Comparison of ENCODE assay signal across 1 cellular context in genomic region chrX:148599404-148599803, GRCh38.
A peak's percentile ranks its signal among the peaks of the same experiment; 100 is the strongest.
TF ChIP-seq lines count a peak whose summit lies in the region.

No MANE protein-coding gene starts in this region.

TF ChIP-seq in K562, 482 proteins besides CTCF, POLR2A, EP300 and RAD21 (continued from another document):
- TF ChIP-seq STAT5A (IDR thresholded peaks at IDR 0.05; ENCODE audit: borderline replicate concordance, low read length) (no peak), CHD2 (IDR thresholded peaks at IDR 0.05; ENCODE audit: low read depth, low read length) (no peak), NCOA6 (IDR thresholded peaks at IDR 0.05) (no peak), CXXC5 (CRISPR knock-in tag; IDR thresholded peaks at IDR 0.05) (no peak), SIN3B (IDR thresholded peaks at IDR 0.05; ENCODE audit: low read depth) (no peak), NFYB (IDR thresholded peaks at IDR 0.05; ENCODE audit: extremely low read depth, insufficient read length) (no peak), SMARCE1 (IDR thresholded peaks at IDR 0.05) (peak; percentile 60; the same call in 1 of the 2 replicates), FOSL1 (tag; conservative IDR thresholded peaks at IDR 0.05) (0 out of 2 replicates have a peak, but pooled peaks have one; percentile 19), DNMT1 (IDR thresholded peaks at IDR 0.05) (no peak), HMGN3 (IDR thresholded peaks at IDR 0.05; ENCODE audit: borderline replicate concordance, extremely low read depth, insufficient read length, low read depth, low read length) (no peak), MECOM (CRISPR knock-in tag; IDR thresholded peaks at IDR 0.05) (no peak), ZNF696 (CRISPR knock-in tag; conservative IDR thresholded peaks at IDR 0.05) (no peak), RREB1 (CRISPR knock-in tag; IDR thresholded peaks at IDR 0.05) (no peak), FOXA3 (CRISPR knock-in tag; conservative IDR thresholded peaks at IDR 0.05 in 1 of 2, IDR thresholded peaks at IDR 0.05 in 1 of 2) (no peak), BHLHE40 (IDR thresholded peaks at IDR 0.05; ENCODE audit: low read length) (no peak), ETV1 (tag; conservative IDR thresholded peaks at IDR 0.05; ENCODE audit: low read depth) (no peak), ZNF224 (CRISPR knock-in tag; IDR thresholded peaks at IDR 0.05) (no peak), LEF1 (IDR thresholded peaks at IDR 0.05) (peak; percentile 53; the same call in 1 of the 2 replicates), JUNB (CRISPR knock-in tag; conservative IDR thresholded peaks at IDR 0.05) (no peak), ZNF175 (CRISPR knock-in tag; IDR thresholded peaks at IDR 0.05; ENCODE audit: low read depth) (no peak), XRCC4 (IDR thresholded peaks at IDR 0.05; ENCODE audit: extremely low read depth, insufficient read depth, insufficient read length) (no peak), RNF2 (IDR thresholded peaks at IDR 0.05) (peak; percentile 40; the same call in 1 of the 2 replicates), RFX1 (IDR thresholded peaks at IDR 0.05) (no peak), RHOXF2B (CRISPR knock-in tag; conservative IDR thresholded peaks at IDR 0.05) (no peak), HNRNPK (IDR thresholded peaks at IDR 0.05; ENCODE audit: low read depth, low read length, poor library complexity, severe bottlenecking) (no peak), ZNF398 (CRISPR knock-in tag; IDR thresholded peaks at IDR 0.05) (no peak), CBX3 (IDR thresholded peaks at IDR 0.05; ENCODE audit: borderline replicate concordance in 1 of 2, low read length in 2 of 2) (no peak), HCFC1 (IDR thresholded peaks at IDR 0.05; ENCODE audit: low read depth, low read length) (no peak), TCF3 (CRISPR knock-in tag; IDR thresholded peaks at IDR 0.05) (peak; percentile 67), RBM15 (IDR thresholded peaks at IDR 0.05; ENCODE audit: insufficient read depth, low read length) (no peak), ZNF239 (CRISPR knock-in tag; IDR thresholded peaks at IDR 0.05) (no peak), DPF2 (IDR thresholded peaks at IDR 0.05) (peak; percentile 78), BRF1 (IDR thresholded peaks at IDR 0.05; ENCODE audit: borderline replicate concordance, extremely low read depth, insufficient read length) (no peak), CBFA2T2 (conservative IDR thresholded peaks at IDR 0.05) (peak; percentile 63), ZNF212 (CRISPR knock-in tag; IDR thresholded peaks at IDR 0.05) (no peak), MLLT1 (IDR thresholded peaks at IDR 0.05) (no peak), ZNF197 (CRISPR knock-in tag; IDR thresholded peaks at IDR 0.05; ENCODE audit: low read depth) (no peak), CUX1 (CRISPR knock-in tag; IDR thresholded peaks at IDR 0.05) (no peak), BCL6 (CRISPR knock-in tag; IDR thresholded peaks at IDR 0.05) (no peak)
- TF ChIP-seq, protein P1, sequence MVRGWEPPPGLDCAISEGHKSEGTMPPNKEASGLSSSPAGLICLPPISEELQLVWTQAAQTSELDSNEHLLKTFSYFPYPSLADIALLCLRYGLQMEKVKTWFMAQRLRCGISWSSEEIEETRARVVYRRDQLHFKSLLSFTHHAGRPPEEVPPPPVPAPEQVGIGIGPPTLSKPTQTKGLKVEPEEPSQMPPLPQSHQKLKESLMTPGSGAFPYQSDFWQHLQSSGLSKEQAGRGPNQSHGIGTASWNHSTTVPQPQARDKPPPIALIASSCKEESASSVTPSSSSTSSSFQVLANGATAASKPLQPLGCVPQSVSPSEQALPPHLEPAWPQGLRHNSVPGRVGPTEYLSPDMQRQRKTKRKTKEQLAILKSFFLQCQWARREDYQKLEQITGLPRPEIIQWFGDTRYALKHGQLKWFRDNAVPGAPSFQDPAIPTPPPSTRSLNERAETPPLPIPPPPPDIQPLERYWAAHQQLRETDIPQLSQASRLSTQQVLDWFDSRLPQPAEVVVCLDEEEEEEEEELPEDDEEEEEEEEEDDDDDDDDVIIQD (CRISPR knock-in tag; IDR thresholded peaks at IDR 0.05) = no peak
- TF ChIP-seq, protein P2, sequence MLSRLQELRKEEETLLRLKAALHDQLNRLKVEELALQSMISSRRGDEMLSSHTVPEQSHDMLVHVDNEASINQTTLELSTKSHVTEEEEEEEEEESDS (CRISPR knock-in tag; IDR thresholded peaks at IDR 0.05) = no peak
- TF ChIP-seq, protein P3, sequence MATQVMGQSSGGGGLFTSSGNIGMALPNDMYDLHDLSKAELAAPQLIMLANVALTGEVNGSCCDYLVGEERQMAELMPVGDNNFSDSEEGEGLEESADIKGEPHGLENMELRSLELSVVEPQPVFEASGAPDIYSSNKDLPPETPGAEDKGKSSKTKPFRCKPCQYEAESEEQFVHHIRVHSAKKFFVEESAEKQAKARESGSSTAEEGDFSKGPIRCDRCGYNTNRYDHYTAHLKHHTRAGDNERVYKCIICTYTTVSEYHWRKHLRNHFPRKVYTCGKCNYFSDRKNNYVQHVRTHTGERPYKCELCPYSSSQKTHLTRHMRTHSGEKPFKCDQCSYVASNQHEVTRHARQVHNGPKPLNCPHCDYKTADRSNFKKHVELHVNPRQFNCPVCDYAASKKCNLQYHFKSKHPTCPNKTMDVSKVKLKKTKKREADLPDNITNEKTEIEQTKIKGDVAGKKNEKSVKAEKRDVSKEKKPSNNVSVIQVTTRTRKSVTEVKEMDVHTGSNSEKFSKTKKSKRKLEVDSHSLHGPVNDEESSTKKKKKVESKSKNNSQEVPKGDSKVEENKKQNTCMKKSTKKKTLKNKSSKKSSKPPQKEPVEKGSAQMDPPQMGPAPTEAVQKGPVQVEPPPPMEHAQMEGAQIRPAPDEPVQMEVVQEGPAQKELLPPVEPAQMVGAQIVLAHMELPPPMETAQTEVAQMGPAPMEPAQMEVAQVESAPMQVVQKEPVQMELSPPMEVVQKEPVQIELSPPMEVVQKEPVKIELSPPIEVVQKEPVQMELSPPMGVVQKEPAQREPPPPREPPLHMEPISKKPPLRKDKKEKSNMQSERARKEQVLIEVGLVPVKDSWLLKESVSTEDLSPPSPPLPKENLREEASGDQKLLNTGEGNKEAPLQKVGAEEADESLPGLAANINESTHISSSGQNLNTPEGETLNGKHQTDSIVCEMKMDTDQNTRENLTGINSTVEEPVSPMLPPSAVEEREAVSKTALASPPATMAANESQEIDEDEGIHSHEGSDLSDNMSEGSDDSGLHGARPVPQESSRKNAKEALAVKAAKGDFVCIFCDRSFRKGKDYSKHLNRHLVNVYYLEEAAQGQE (CRISPR knock-in tag; IDR thresholded peaks at IDR 0.05; ENCODE audit: low read depth) = no peak
- TF ChIP-seq, protein P4, sequence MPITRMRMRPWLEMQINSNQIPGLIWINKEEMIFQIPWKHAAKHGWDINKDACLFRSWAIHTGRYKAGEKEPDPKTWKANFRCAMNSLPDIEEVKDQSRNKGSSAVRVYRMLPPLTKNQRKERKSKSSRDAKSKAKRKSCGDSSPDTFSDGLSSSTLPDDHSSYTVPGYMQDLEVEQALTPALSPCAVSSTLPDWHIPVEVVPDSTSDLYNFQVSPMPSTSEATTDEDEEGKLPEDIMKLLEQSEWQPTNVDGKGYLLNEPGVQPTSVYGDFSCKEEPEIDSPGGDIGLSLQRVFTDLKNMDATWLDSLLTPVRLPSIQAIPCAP (CRISPR knock-in tag; IDR thresholded peaks at IDR 0.05; ENCODE audit: borderline replicate concordance) = no peak
